ENCODE assay signal across 13 cellular contexts in genomic region chr6:28824793-28825731, GRCh38.
A peak's percentile ranks its signal among the peaks of the same experiment; 100 is the strongest.
DNase-seq lines count a peak whose midpoint lies in the region; ATAC-seq and TF ChIP-seq lines count a peak whose summit lies in the region.
"Had no signal": no experiment of that assay in that cellular context is flagged by ENCODE, and none has a peak within 500 bp of the region (broad histone marks: within the 10 kb centered on the region; RNA-seq: fewer than 3 reads in every experiment).

No MANE protein-coding gene starts in this region.

- no peaks in the 10 kb centered on the region for H4K20me1 ChIP-seq in mammary epithelial cell (ENCODE audit: insufficient read depth, low read length)

- peaks cover 9% of the 10 kb centered on the region for H3K27me3 ChIP-seq in mammary epithelial cell (ENCODE audit: insufficient read depth, low read length)
- H3K27me3 ChIP-seq in breast epithelium: peaks cover 0 to 94% of the 10 kb centered on the region in 2 donors
- H3K27me3 ChIP-seq in iPS-18a (ENCODE audit: control insufficient read depth, insufficient read depth, low read length): peaks cover 82% of the 10 kb centered on the region

- CTCF ChIA-PET in mammary epithelial cell (lab: Charles Lee; ENCODE audit: low non-redundant PET): interaction anchor here (0.6 to 0.7 kb wide), 2 partner anchors 15 to 1071 kb away, joined by 4 to 5 read pairs; no protein-coding TSS in a partner anchor

- no peak for TF ChIP-seq POLR2A in breast epithelium (IDR thresholded peaks at IDR 0.05)

- H3K36me3 ChIP-seq in mammary epithelial cell (ENCODE audit: insufficient read depth, low read length) (no peaks in the 10 kb centered on the region), breast epithelium (no peaks in the 10 kb centered on the region), iPS-18a (ENCODE audit: control insufficient read depth, low read depth, low read length) (no peaks in the 10 kb centered on the region)
- H3K36me3 ChIP-seq: transverse colon had no signal

- peak; percentile 49; the same call in 2 of the 3 replicates for ATAC-seq in SK-N-SH treated with all-trans-retinoic acid at 6 μM for 48 hours
- ATAC-seq in HG03442 (IDR thresholded peaks at IDR 0.05; ENCODE audit: unreplicated experiment): no peak

- peaks cover 91% of the 10 kb centered on the region for H3K27me3 Mint-ChIP-seq in type B pancreatic cell

- no peaks in the 10 kb centered on the region for H3K36me3 Mint-ChIP-seq in type B pancreatic cell

- intact Hi-C loops in mammary epithelial cell (cut with micrococcal nuclease) (no loop called here), breast epithelium (cut with DNase I; ENCODE audit: low total_unique reads) (no loop called here)

- H3K4me3 Mint-ChIP-seq in type B pancreatic cell: peak overlapping the region; percentile 67

- H3K9me3 ChIP-seq in mammary epithelial cell (replicated peaks; ENCODE audit: insufficient read depth, low read length) (no peaks in the 10 kb centered on the region), breast epithelium (no peaks in the 10 kb centered on the region), iPS-18a (ENCODE audit: control insufficient read depth, low read depth, low read length) (no peaks in the 10 kb centered on the region)
- H3K9me3 ChIP-seq: transverse colon had no signal

- no peak overlapping the region for H3K9ac ChIP-seq in mammary epithelial cell (ENCODE audit: insufficient read depth, low read length)
- H3K9ac ChIP-seq in iPS-18a (ENCODE audit: low read length): no peak overlapping the region

- 4% methylated on average over 28 of the region's 34 CpGs for WGBS in mammary epithelial cell (ENCODE audit: low coverage, missing lambda C conversion rate)

- peak overlapping the region; percentile 73 for H2AFZ ChIP-seq in mammary epithelial cell (ENCODE audit: low read depth, low read length)

- in situ Hi-C loops in mammary epithelial cell (cut with MboI; ENCODE audit: low sequenced_read_pairs in 2 of 2): no loop called here

- no peak overlapping the region for H3K27ac ChIP-seq in mammary epithelial cell (ENCODE audit: insufficient read depth, low read depth, low read length)
- no peak overlapping the region for H3K27ac ChIP-seq in breast epithelium
- H3K27ac ChIP-seq in iPS-18a (ENCODE audit: low read length): no peak overlapping the region
- H3K27ac ChIP-seq: transverse colon had no signal

- DNase-seq in mammary epithelial cell (no peak), breast epithelium (ENCODE audit: low spot score in 2 of 2) (no peak), type B pancreatic cell (ENCODE audit: extremely low spot score, unreplicated experiment) (no peak), NCI-H1930 (lab: John Stamatoyannopoulos, UW) (no peak), activated gamma-delta T cell (lab: John Stamatoyannopoulos, UW) (no peak)
- DNase-seq: activated CD4-positive, CD25-positive, alpha-beta regulatory T cell; activated gamma-delta T cell treated with Interleukin-2 at 50 U/mL for 16 hours; effector CD4-positive, alpha-beta T cell; nucleus accumbens; transverse colon had no signal

- no peak overlapping the region for H3K27ac Mint-ChIP-seq in type B pancreatic cell

- peak overlapping the region; percentile 71 for H3K4me2 ChIP-seq in mammary epithelial cell (ENCODE audit: insufficient read depth, low read depth, low read length)

- no peaks in the 10 kb centered on the region for H3K79me2 ChIP-seq in mammary epithelial cell (ENCODE audit: insufficient read depth, low read length)

- no peaks in the 10 kb centered on the region for H3K9me3 Mint-ChIP-seq in type B pancreatic cell

- H3K4me3 ChIP-seq in mammary epithelial cell (replicated peaks in 1 of 3; ENCODE audit: insufficient read depth in 1 of 3, low read depth in 2 of 3, low read length in 3 of 3) (peak overlapping the region; percentile 28 to 40 (median 37)), breast epithelium (no peak overlapping the region), iPS-18a (ENCODE audit: low read length) (peak overlapping the region; percentile 69)
- H3K4me3 ChIP-seq: transverse colon had no signal

- peaks cover 11% of the 10 kb centered on the region for H3K4me1 Mint-ChIP-seq in type B pancreatic cell (ENCODE audit: unreplicated experiment)

- no peak for TF ChIP-seq CTCF in mammary epithelial cell (conservative IDR thresholded peaks at IDR 0.05 in 1 of 2, IDR thresholded peaks at IDR 0.05 in 1 of 2; ENCODE audit: extremely low read depth in 1 of 2, insufficient read depth in 1 of 2, low read depth in 1 of 2, low read length in 2 of 2)
- no peak for TF ChIP-seq CTCF in breast epithelium (IDR thresholded peaks at IDR 0.05)
- no peak for TF ChIP-seq CTCF in type B pancreatic cell (conservative IDR thresholded peaks at IDR 0.05)

- no TSS peak for BruUV-seq in mammary epithelial cell (replicated peaks; lab: Mats Ljungman, UMichigan)

- dilution Hi-C loops in mammary epithelial cell (cut with HindIII; ENCODE audit: low sequenced_read_pairs): no loop called here

- no peaks in the 10 kb centered on the region for H3K4me1 ChIP-seq in mammary epithelial cell (ENCODE audit: insufficient read depth, low read length)
- no peaks in the 10 kb centered on the region for H3K4me1 ChIP-seq in breast epithelium
- peaks cover 7% of the 10 kb centered on the region for H3K4me1 ChIP-seq in iPS-18a (ENCODE audit: control insufficient read depth, low read depth, low read length)

TF ChIP-seq in SK-N-SH treated with all-trans-retinoic acid at 6 μM for 48 hours, 23 proteins besides CTCF, POLR2A, EP300 and RAD21:
- TF ChIP-seq ZFP3 (CRISPR knock-in tag; IDR thresholded peaks at IDR 0.05) (no peak), ZNF565 (CRISPR knock-in tag; conservative IDR thresholded peaks at IDR 0.05; ENCODE audit: low read depth) (no peak), CSDC2 (CRISPR knock-in tag; IDR thresholded peaks at IDR 0.05) (no peak), TCF4 (CRISPR knock-in tag; IDR thresholded peaks at IDR 0.05; ENCODE audit: borderline replicate concordance) (no peak), ZC3H10 (CRISPR knock-in tag; IDR thresholded peaks at IDR 0.05) (no peak), SNAI2 (CRISPR knock-in tag; IDR thresholded peaks at IDR 0.05) (no peak), TSHZ2 (CRISPR knock-in tag; IDR thresholded peaks at IDR 0.05) (no peak), BACH2 (CRISPR knock-in tag; IDR thresholded peaks at IDR 0.05; ENCODE audit: borderline replicate concordance) (no peak), GLIS3 (CRISPR knock-in tag; IDR thresholded peaks at IDR 0.05) (no peak), OSR1 (CRISPR knock-in tag; IDR thresholded peaks at IDR 0.05) (no peak), CREB5 (CRISPR knock-in tag; IDR thresholded peaks at IDR 0.05; ENCODE audit: low read depth) (no peak), ESRRG (CRISPR knock-in tag; IDR thresholded peaks at IDR 0.05) (no peak), PPARA (CRISPR knock-in tag; IDR thresholded peaks at IDR 0.05; ENCODE audit: borderline replicate concordance) (no peak)

Comparison
In these comparisons a context has a peak if more than half of its experiments do, and no peak if none do; other contexts are left out.
1. H3K4me3 ChIP-seq: peak in mammary epithelial cell (3 of 3) and iPS-18a (single experiment); none in breast epithelium (0 of 3).